ENCODE assay signal across 23 cellular contexts in the genomic region with DNA sequence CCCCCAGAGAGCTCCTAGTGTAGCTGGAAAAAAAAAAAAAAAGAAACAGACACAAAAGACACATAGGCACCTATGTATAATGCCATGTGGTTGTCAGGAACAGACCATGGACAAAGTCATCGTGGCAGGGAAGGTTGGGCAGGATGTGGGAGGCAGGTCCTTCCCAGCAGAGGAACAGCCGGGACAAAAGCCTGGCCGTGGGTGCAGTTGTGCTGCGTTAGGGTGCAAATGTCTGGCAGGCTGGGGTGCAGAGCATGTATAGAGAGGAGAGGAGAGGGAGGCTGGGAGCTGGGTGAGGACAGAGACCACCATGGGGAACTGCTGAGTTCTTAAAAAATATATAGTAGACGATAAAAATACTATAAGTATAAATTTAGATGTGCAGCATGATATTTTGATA.
DNase-seq lines count a peak whose midpoint lies in the region; ATAC-seq and TF ChIP-seq lines count a peak whose summit lies in the region.
"Had no signal": no experiment of that assay in that cellular context is flagged by ENCODE, and none has a peak within 500 bp of the region (broad histone marks: within the 10 kb centered on the region; RNA-seq: fewer than 3 reads in every experiment).

No MANE protein-coding gene starts in this region.

- H3K9me2 ChIP-seq in Karpas-422 (replicated peaks; ENCODE audit: insufficient read depth, low read length), result no peaks in the 10 kb centered on the region

- no peak overlapping the region for H2BK120ac ChIP-seq in trophoblast cell (ENCODE audit: insufficient read depth, low read length, poor library complexity)

- H3K27ac Mint-ChIP-seq in chondrocyte (ENCODE audit: unreplicated experiment), result no peak overlapping the region
- H3K27ac Mint-ChIP-seq: HFFc6 had no signal

- H3K9me3 ChIP-seq in BLaER1, result peaks cover 3% of the 10 kb centered on the region; the same call in 1 of the 2 replicates
- H3K9me3 ChIP-seq in Karpas-422 (ENCODE audit: low read length), result no peaks in the 10 kb centered on the region
- H3K9me3 ChIP-seq in trophoblast cell (ENCODE audit: insufficient read depth, low read depth, low read length), result no peaks in the 10 kb centered on the region
- H3K9me3 ChIP-seq: A549, Peyer's patch had no signal

- H3K4me1 ChIP-seq in BLaER1 (peaks cover 83% of the 10 kb centered on the region), Karpas-422 (ENCODE audit: low read length) (peaks cover 71% of the 10 kb centered on the region), trophoblast cell (ENCODE audit: control insufficient read depth in 1 of 2, insufficient read depth in 2 of 2, low read length in 2 of 2) (no peaks in the 10 kb centered on the region)
- H3K4me1 ChIP-seq: A549 had no signal

- no peak overlapping the region for H2AFZ ChIP-seq in Karpas-422 (ENCODE audit: low read length)
- H2AFZ ChIP-seq in trophoblast cell (ENCODE audit: insufficient read depth, low read length, poor library complexity), result no peak overlapping the region

- no peak overlapping the region for H3K18ac ChIP-seq in trophoblast cell (ENCODE audit: low read length)

- H3K27me3 ChIP-seq in BLaER1 (no peaks in the 10 kb centered on the region), Karpas-422 (ENCODE audit: low read length) (no peaks in the 10 kb centered on the region), trophoblast cell (ENCODE audit: insufficient read depth, low read length) (no peaks in the 10 kb centered on the region), H7 (ENCODE audit: control insufficient read depth, insufficient read depth, low read length) (no peaks in the 10 kb centered on the region)
- H3K27me3 ChIP-seq: Peyer's patch had no signal

- no peak for TF ChIP-seq CTCF in chondrocyte (IDR thresholded peaks at IDR 0.05)

- H3K36me3 ChIP-seq in BLaER1 (no peaks in the 10 kb centered on the region), Karpas-422 (ENCODE audit: insufficient read depth, low read length) (peaks cover 5% of the 10 kb centered on the region; the same call in 1 of the 2 replicates), trophoblast cell (ENCODE audit: control insufficient read depth in 1 of 2, insufficient read depth in 2 of 2, low read length in 2 of 2) (no peaks in the 10 kb centered on the region), H7 (replicated peaks; ENCODE audit: control insufficient read depth, insufficient read depth, low read length) (no peaks in the 10 kb centered on the region)
- H3K36me3 ChIP-seq: Peyer's patch had no signal

- no peak overlapping the region for H2AK5ac ChIP-seq in trophoblast cell (ENCODE audit: low read length)

- ATAC-seq in GM18909 (IDR thresholded peaks at IDR 0.05; ENCODE audit: poor library complexity, unreplicated experiment), result no peak
- ATAC-seq: A549 had no signal

- no peaks in the 10 kb centered on the region for H3K79me1 ChIP-seq in trophoblast cell (ENCODE audit: low read length)

- no peaks in the 10 kb centered on the region for H3K27me3 Mint-ChIP-seq in chondrocyte (ENCODE audit: low read depth)

- H4K12ac ChIP-seq in trophoblast cell (ENCODE audit: low read depth, low read length), result no peak overlapping the region

- H3K4me3 Mint-ChIP-seq in chondrocyte (ENCODE audit: unreplicated experiment), result no peak overlapping the region
- H3K4me3 Mint-ChIP-seq: HFFc6 had no signal

- peaks cover 3% of the 10 kb centered on the region for H3K9me3 Mint-ChIP-seq in chondrocyte (ENCODE audit: low read depth)

- no peak overlapping the region for H4K8ac ChIP-seq in trophoblast cell (ENCODE audit: low read depth, low read length)

- H4K20me1 ChIP-seq in BLaER1, result no peaks in the 10 kb centered on the region
- no peaks in the 10 kb centered on the region for H4K20me1 ChIP-seq in Karpas-422 (ENCODE audit: insufficient read depth, low read depth, low read length)

- H3K14ac ChIP-seq in trophoblast cell (ENCODE audit: low read length), result no peak overlapping the region

- H2BK12ac ChIP-seq in trophoblast cell (ENCODE audit: low read length), result no peak overlapping the region

- no peak overlapping the region for H4K91ac ChIP-seq in trophoblast cell (ENCODE audit: low read depth, low read length)

- no peak overlapping the region for H3K4ac ChIP-seq in trophoblast cell (ENCODE audit: low read depth, low read length)

- H3K23ac ChIP-seq in trophoblast cell (ENCODE audit: low read length), result no peak overlapping the region

- no peak overlapping the region for H3K9ac ChIP-seq in BLaER1
- H3K9ac ChIP-seq in Karpas-422 (ENCODE audit: low read length), result no peak overlapping the region; the same call in 1 of the 2 replicates
- H3K9ac ChIP-seq in trophoblast cell (ENCODE audit: low read length), result peak overlapping the region; percentile 63

- H3K4me3 ChIP-seq in BLaER1 (no peak overlapping the region), Karpas-422 (ENCODE audit: low read length) (no peak overlapping the region), trophoblast cell (ENCODE audit: low read depth, low read length) (no peak overlapping the region), H7 (ENCODE audit: insufficient read depth, low read depth, low read length) (no peak overlapping the region)
- H3K4me3 ChIP-seq: A549, Peyer's patch had no signal

- H3K27ac ChIP-seq in BLaER1 (0 out of 2 replicates have a peak overlapping the region, but pooled peaks have one; percentile 54), Karpas-422 (ENCODE audit: low read length) (no peak overlapping the region; the same call in 1 of the 2 replicates), trophoblast cell (ENCODE audit: low read depth, low read length) (no peak overlapping the region)
- H3K27ac ChIP-seq: A549, Peyer's patch had no signal

- DNase-seq in Karpas-422 (no peak), chondrocyte (ENCODE audit: low spot score) (peak; percentile 60), trophoblast cell (no peak), H7 (no peak), 8988T (no peak)
- DNase-seq: DMS153, DND-41, HFFc6, NCI-H1092, NCI-H1417 treated with DMSO at 0.1 percent for 48 hours, NCI-H1694 treated with DMSO at 0.1 percent for 48 hours, NCI-H2081, NCI-H2171, NCI-H226, NCI-H510A, NCI-H69, OCI-M1, Peyer's patch, SHP77 treated with DMSO at 0.1 percent for 48 hours, SW 1271 had no signal

- no peaks in the 10 kb centered on the region for H3K4me1 Mint-ChIP-seq in chondrocyte (ENCODE audit: low read depth)

- peak overlapping the region; percentile 98 for H3K4me2 ChIP-seq in BLaER1
- H3K4me2 ChIP-seq in Karpas-422 (ENCODE audit: low read depth, low read length, poor library complexity, severe bottlenecking), result peak overlapping the region; percentile 29
- H3K4me2 ChIP-seq in trophoblast cell (ENCODE audit: low read length), result no peak overlapping the region
- H3K4me2 ChIP-seq: A549 had no signal

- no peak overlapping the region for H2BK5ac ChIP-seq in trophoblast cell (ENCODE audit: low read depth, low read length, poor library complexity)

- H3K36me3 Mint-ChIP-seq in chondrocyte (ENCODE audit: low read depth), result no peaks in the 10 kb centered on the region

- no CpG with 5 or more reads among the region's 5 CpGs for WGBS in trophoblast cell (ENCODE audit: extremely low coverage, insufficient coverage, insufficient read length)

- H3K79me2 ChIP-seq in Karpas-422 (ENCODE audit: low read length), result no peaks in the 10 kb centered on the region
- no peaks in the 10 kb centered on the region for H3K79me2 ChIP-seq in trophoblast cell (ENCODE audit: control insufficient read depth, insufficient read depth, low read length, poor library complexity)
